1 cellular context compared by ENCODE assay signal in the genomic region with DNA sequence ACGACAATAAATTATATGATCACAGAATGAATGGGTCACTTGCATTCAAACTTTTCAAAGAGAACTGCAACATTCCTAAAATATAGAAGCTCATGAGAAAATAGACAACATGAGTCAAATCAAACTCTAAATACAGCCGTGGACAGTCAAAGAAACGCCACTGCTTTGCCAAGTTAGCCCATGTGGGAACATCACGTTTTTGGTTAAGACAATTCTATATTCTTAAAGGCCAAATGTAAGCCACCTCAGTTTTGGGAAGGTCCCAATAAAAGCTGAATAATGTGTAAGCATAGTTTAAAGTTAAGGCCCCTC.
TF ChIP-seq lines count a peak whose summit lies in the region.

No MANE protein-coding gene starts in this region.

TF ChIP-seq in HepG2, 621 proteins besides CTCF, POLR2A, EP300 and RAD21 (continued from another document):
- TF ChIP-seq, protein P1, sequence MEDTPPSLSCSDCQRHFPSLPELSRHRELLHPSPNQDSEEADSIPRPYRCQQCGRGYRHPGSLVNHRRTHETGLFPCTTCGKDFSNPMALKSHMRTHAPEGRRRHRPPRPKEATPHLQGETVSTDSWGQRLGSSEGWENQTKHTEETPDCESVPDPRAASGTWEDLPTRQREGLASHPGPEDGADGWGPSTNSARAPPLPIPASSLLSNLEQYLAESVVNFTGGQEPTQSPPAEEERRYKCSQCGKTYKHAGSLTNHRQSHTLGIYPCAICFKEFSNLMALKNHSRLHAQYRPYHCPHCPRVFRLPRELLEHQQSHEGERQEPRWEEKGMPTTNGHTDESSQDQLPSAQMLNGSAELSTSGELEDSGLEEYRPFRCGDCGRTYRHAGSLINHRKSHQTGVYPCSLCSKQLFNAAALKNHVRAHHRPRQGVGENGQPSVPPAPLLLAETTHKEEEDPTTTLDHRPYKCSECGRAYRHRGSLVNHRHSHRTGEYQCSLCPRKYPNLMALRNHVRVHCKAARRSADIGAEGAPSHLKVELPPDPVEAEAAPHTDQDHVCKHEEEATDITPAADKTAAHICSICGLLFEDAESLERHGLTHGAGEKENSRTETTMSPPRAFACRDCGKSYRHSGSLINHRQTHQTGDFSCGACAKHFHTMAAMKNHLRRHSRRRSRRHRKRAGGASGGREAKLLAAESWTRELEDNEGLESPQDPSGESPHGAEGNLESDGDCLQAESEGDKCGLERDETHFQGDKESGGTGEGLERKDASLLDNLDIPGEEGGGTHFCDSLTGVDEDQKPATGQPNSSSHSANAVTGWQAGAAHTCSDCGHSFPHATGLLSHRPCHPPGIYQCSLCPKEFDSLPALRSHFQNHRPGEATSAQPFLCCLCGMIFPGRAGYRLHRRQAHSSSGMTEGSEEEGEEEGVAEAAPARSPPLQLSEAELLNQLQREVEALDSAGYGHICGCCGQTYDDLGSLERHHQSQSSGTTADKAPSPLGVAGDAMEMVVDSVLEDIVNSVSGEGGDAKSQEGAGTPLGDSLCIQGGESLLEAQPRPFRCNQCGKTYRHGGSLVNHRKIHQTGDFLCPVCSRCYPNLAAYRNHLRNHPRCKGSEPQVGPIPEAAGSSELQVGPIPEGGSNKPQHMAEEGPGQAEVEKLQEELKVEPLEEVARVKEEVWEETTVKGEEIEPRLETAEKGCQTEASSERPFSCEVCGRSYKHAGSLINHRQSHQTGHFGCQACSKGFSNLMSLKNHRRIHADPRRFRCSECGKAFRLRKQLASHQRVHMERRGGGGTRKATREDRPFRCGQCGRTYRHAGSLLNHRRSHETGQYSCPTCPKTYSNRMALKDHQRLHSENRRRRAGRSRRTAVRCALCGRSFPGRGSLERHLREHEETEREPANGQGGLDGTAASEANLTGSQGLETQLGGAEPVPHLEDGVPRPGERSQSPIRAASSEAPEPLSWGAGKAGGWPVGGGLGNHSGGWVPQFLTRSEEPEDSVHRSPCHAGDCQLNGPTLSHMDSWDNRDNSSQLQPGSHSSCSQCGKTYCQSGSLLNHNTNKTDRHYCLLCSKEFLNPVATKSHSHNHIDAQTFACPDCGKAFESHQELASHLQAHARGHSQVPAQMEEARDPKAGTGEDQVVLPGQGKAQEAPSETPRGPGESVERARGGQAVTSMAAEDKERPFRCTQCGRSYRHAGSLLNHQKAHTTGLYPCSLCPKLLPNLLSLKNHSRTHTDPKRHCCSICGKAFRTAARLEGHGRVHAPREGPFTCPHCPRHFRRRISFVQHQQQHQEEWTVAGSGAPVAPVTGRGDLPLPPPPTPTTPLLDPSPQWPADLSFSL (CRISPR knock-in tag; IDR thresholded peaks at IDR 0.05): no peak
- TF ChIP-seq ZNF180 (CRISPR knock-in tag; IDR thresholded peaks at IDR 0.05; ENCODE audit: borderline replicate concordance, low read depth) (no peak), KDM5B (CRISPR knock-in tag; IDR thresholded peaks at IDR 0.05; ENCODE audit: borderline replicate concordance) (0 out of 2 replicates have a peak, but pooled peaks have one; percentile 5), SMAD3 (CRISPR knock-in tag; IDR thresholded peaks at IDR 0.05) (no peak), ZNF780A (CRISPR knock-in tag; IDR thresholded peaks at IDR 0.05) (no peak)
TF ChIP-seq in HepG2: peak in this region for 1.
